ENCODE assay signal across 1 cellular context in genomic region chr4:44725861-44726820, GRCh38.
TF ChIP-seq lines count a peak whose summit lies in the region.

GNPDA2 (minus strand) TSS chr4:44726556; CDS start chr4:44722207, 4,349 bp downstream.

TF ChIP-seq in SK-N-SH, 30 proteins besides CTCF, POLR2A, EP300 and RAD21 (continued from another document):
- TF ChIP-seq USF2 (IDR thresholded peaks at IDR 0.05; ENCODE audit: borderline replicate concordance, low read depth, low read length), result no peak
- peak; percentile 80 for TF ChIP-seq GABPA (IDR thresholded peaks at IDR 0.05; ENCODE audit: low read depth)
- TF ChIP-seq NRF1 (IDR thresholded peaks at IDR 0.05; ENCODE audit: low read depth, low read length), result peak; percentile 96
- TF ChIP-seq TEAD4 (IDR thresholded peaks at IDR 0.05; ENCODE audit: borderline replicate concordance, insufficient read depth), result no peak
- peak; percentile 76 for TF ChIP-seq MXI1 (IDR thresholded peaks at IDR 0.05; ENCODE audit: low read depth, low read length)
- TF ChIP-seq ELF1 (IDR thresholded peaks at IDR 0.05), result peak; percentile 49
- TF ChIP-seq IRF3 (IDR thresholded peaks at IDR 0.05; ENCODE audit: low read depth, low read length), result no peak
- TF ChIP-seq FOXM1 (IDR thresholded peaks at IDR 0.05; ENCODE audit: low read depth), result no peak
- TF ChIP-seq EZH2phosphoT487 (IDR thresholded peaks at IDR 0.05; ENCODE audit: borderline replicate concordance, low read depth), result no peak
- TF ChIP-seq CHD2 (IDR thresholded peaks at IDR 0.05; ENCODE audit: low read length, partially characterized antibody), result peak; percentile 62
- no peak for TF ChIP-seq NFIC (IDR thresholded peaks at IDR 0.05; ENCODE audit: borderline replicate concordance)
- no peak for TF ChIP-seq FOXJ3 (CRISPR knock-in tag; IDR thresholded peaks at IDR 0.05)
- no peak for TF ChIP-seq ZBTB33 (IDR thresholded peaks at IDR 0.05; ENCODE audit: borderline replicate concordance, low read depth)
- no peak for TF ChIP-seq RCOR1 (IDR thresholded peaks at IDR 0.05; ENCODE audit: low read length)
- TF ChIP-seq TCF12 (IDR thresholded peaks at IDR 0.05), result no peak
TF ChIP-seq in SK-N-SH: peak in this region for 11.
